Comparison of ENCODE assay signal across 13 cellular contexts in the genomic region with DNA sequence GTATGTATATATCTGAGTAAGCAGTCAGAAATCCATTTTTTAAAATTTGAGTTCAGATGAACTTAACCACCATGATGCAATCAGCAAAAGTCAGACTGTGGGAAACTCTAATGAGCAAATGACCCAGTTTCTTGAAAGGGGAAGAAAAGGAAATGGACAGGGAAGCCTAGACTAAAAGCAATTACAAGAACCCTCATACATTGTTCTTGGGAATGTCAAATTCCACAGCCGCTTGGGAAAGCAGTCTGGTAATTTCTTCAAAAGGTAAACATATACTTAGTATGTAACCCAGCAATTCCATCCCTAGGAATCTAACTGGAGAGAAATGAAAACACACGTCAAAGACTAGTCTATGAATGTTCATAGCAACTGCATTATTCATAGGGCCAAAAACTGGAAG. TPM values are rescaled to one million over a fixed set of nuclear protein-coding genes. Genes with fewer than 3 reads are reported as not detected.
A peak's percentile ranks its signal among the peaks of the same experiment; 100 is the strongest.
DNase-seq lines count a peak whose midpoint lies in the region; ATAC-seq and TF ChIP-seq lines count a peak whose summit lies in the region.
"Had no signal": no experiment of that assay in that cellular context is flagged by ENCODE, and none has a peak within 500 bp of the region (broad histone marks: within the 10 kb centered on the region; RNA-seq: fewer than 3 reads in every experiment).

No MANE protein-coding gene starts in this region.

- no peaks in the 10 kb centered on the region for H3K79me1 ChIP-seq in mesenchymal stem cell (replicated peaks; ENCODE audit: low read length, poor library complexity, severe bottlenecking)

- no peak overlapping the region for H3K4me3 Mint-ChIP-seq in brain
- no peak overlapping the region for H3K4me3 Mint-ChIP-seq in immature natural killer cell
- H3K4me3 Mint-ChIP-seq: CD14-positive monocyte, T-cell had no signal

- no peak overlapping the region for H2AK5ac ChIP-seq in mesenchymal stem cell (ENCODE audit: low read length, severe bottlenecking)

- H3K18ac ChIP-seq in mesenchymal stem cell (ENCODE audit: low read depth in 1 of 2, low read length in 2 of 2) = no peak overlapping the region

- no peak overlapping the region for H4K91ac ChIP-seq in mesenchymal stem cell (ENCODE audit: low read length)

- H3K23ac ChIP-seq in mesenchymal stem cell (ENCODE audit: low read length in 2 of 2) = no peak overlapping the region

- H4K8ac ChIP-seq in mesenchymal stem cell (ENCODE audit: low read length) = no peak overlapping the region

- H3K9ac ChIP-seq in mesenchymal stem cell (ENCODE audit: low read length) = peak overlapping the region; percentile 19

- H3K14ac ChIP-seq in mesenchymal stem cell (ENCODE audit: low read length in 2 of 2) = no peak overlapping the region

- no peak overlapping the region for H2BK5ac ChIP-seq in mesenchymal stem cell (ENCODE audit: low read depth, low read length, poor library complexity, severe bottlenecking)

- no peaks in the 10 kb centered on the region for H3K36me3 ChIP-seq in mesenchymal stem cell (ENCODE audit: control insufficient read depth in 1 of 2, insufficient read depth in 2 of 2, low read depth in 1 of 2, low read length in 2 of 2)
- H3K36me3 ChIP-seq: upper lobe of left lung had no signal

- no peak overlapping the region for H3K4me3 ChIP-seq in mesenchymal stem cell (ENCODE audit: insufficient read depth in 1 of 2, low read depth in 1 of 2, low read length in 2 of 2)
- H3K4me3 ChIP-seq: body of pancreas, upper lobe of left lung had no signal

- no peak overlapping the region for H2AFZ ChIP-seq in mesenchymal stem cell (ENCODE audit: low read depth, low read length)

- H2BK120ac ChIP-seq in mesenchymal stem cell (ENCODE audit: low read depth, low read length) = no peak overlapping the region

- no peaks in the 10 kb centered on the region for H3K36me3 Mint-ChIP-seq in brain
- no peaks in the 10 kb centered on the region for H3K36me3 Mint-ChIP-seq in immature natural killer cell
- H3K36me3 Mint-ChIP-seq: CD14-positive monocyte, T-cell had no signal

- peak overlapping the region; percentile 95 for H3K27ac ChIP-seq in mesenchymal stem cell (ENCODE audit: low read length, poor library complexity, severe bottlenecking)
- H3K27ac ChIP-seq: body of pancreas, upper lobe of left lung had no signal

- no peak for TF ChIP-seq CTCF in brain (conservative IDR thresholded peaks at IDR 0.05)

- DNase-seq in A172 (ENCODE audit: low spot score) (peak; percentile 61), HS-5 (ENCODE audit: low read depth) (peak; percentile 88), mesenchymal stem cell (peak; percentile 92), immature natural killer cell (no peak), SHP77 (lab: John Stamatoyannopoulos, UW) (no peak)
- DNase-seq in activated CD4-positive, alpha-beta T cell treated with anti-CD3 and anti-CD28 coated beads for 4 hours = no peak
- DNase-seq: body of pancreas, NCI-H2171 treated with DMSO at 0.1 percent for 48 hours, T-cell, upper lobe of left lung had no signal

- H3K4me1 ChIP-seq in mesenchymal stem cell (ENCODE audit: control insufficient read depth, insufficient read depth, low read depth, low read length) = peaks cover 17% of the 10 kb centered on the region

- H3K4ac ChIP-seq in mesenchymal stem cell (ENCODE audit: low read depth in 1 of 2, low read length in 2 of 2) = no peak overlapping the region

- H3K9me3 ChIP-seq in mesenchymal stem cell (ENCODE audit: control insufficient read depth, low read length) = no peaks in the 10 kb centered on the region
- H3K9me3 ChIP-seq: body of pancreas, upper lobe of left lung had no signal

- 40% methylated on average over 1 of the region's 2 CpGs for WGBS in mesenchymal stem cell

- no peaks in the 10 kb centered on the region for H3K27me3 ChIP-seq in mesenchymal stem cell (ENCODE audit: control insufficient read depth in 1 of 2, insufficient read depth in 1 of 2, low read length in 2 of 2)
- H3K27me3 ChIP-seq: body of pancreas, upper lobe of left lung had no signal

- no peak overlapping the region for H3K4me2 ChIP-seq in mesenchymal stem cell (ENCODE audit: low read length, poor library complexity, severe bottlenecking)

- H2BK12ac ChIP-seq in mesenchymal stem cell (ENCODE audit: low read length in 2 of 2) = no peak overlapping the region

- H3K4me1 Mint-ChIP-seq in brain = peaks cover 37% of the 10 kb centered on the region
- no peaks in the 10 kb centered on the region for H3K4me1 Mint-ChIP-seq in immature natural killer cell
- H3K4me1 Mint-ChIP-seq: T-cell had no signal

- no peak overlapping the region for H2BK15ac ChIP-seq in mesenchymal stem cell (ENCODE audit: low read depth, poor library complexity, severe bottlenecking)

- H3K27me3 Mint-ChIP-seq in brain (no peaks in the 10 kb centered on the region), immature natural killer cell (ENCODE audit: low read depth in 3 of 3) (peaks cover 0 to 3% (median 0%) of the 10 kb centered on the region in 3 donors)

- no peak for ATAC-seq in GM18907 (IDR thresholded peaks at IDR 0.05; ENCODE audit: unreplicated experiment)
- ATAC-seq: T-cell had no signal

- H3K9me3 Mint-ChIP-seq in brain (peaks cover 2 to 6% (median 4%) of the 10 kb centered on the region in 5 experiments), immature natural killer cell (no peaks in the 10 kb centered on the region)

- peak overlapping the region in 3 of 5 experiments; percentile 4 to 18 (median 7) for H3K27ac Mint-ChIP-seq in brain
- H3K27ac Mint-ChIP-seq in immature natural killer cell = no peak overlapping the region
- H3K27ac Mint-ChIP-seq: T-cell had no signal

RNA-seq across cellular contexts. Expression of a gene that starts 16.4 kb away (rescaled TPM):
- total RNA-seq in A172 (2014; rRNA removed; shearing (Covaris generic)) = 8.3 and 16.6 TPM in 2 replicates
- polyA plus RNA-seq in brain (ENCODE audit: insufficient read depth, low read depth, low replicate concordance) (8.0 TPM), immature natural killer cell (1 to 10 TPM; 1.1 to 3.4 (median 1.5) TPM)
- polyA plus RNA-seq in mesenchymal stem cell (2013, experiment 1 of 2) = 12.9 TPM
- polyA plus RNA-seq in mesenchymal stem cell (2013, experiment 2 of 2) = 12.3 TPM

Comparison
In these comparisons a context has a peak if more than half of its experiments do, and no peak if none do; other contexts are left out.
1. DNase-seq: peak in A172 (single experiment), HS-5 (single experiment) and mesenchymal stem cell (single experiment); none in immature natural killer cell (0 of 3), activated CD4-positive, alpha-beta T cell treated with anti-CD3 and anti-CD28 coated beads for 4 hours (0 of 2) and SHP77 (0 of 2).
2. H3K27ac Mint-ChIP-seq: peak in brain (3 of 5); none in immature natural killer cell (0 of 6).